26 cellular contexts compared by ENCODE assay signal in genomic region chr3:170130532-170130931, GRCh38. TPM values are rescaled to one million over a fixed set of nuclear protein-coding genes. Genes with fewer than 3 reads are reported as not detected.
DNase-seq lines count a peak whose midpoint lies in the region; ATAC-seq and TF ChIP-seq lines count a peak whose summit lies in the region.
"Had no signal": no experiment of that assay in that cellular context is flagged by ENCODE, and none has a peak within 500 bp of the region (broad histone marks: within the 10 kb centered on the region; RNA-seq: fewer than 3 reads in every experiment).

No MANE protein-coding gene starts in this region.

- H3K4me1 ChIP-seq in mesenchymal stem cell (ENCODE audit: control insufficient read depth, insufficient read depth, low read depth, low read length): no peaks in the 10 kb centered on the region
- H3K4me1 ChIP-seq: ascending aorta, right lobe of liver had no signal

- no peak for DNase-seq in activated naive CD4-positive, alpha-beta T cell treated with Interleukin-2 at 50 U/mL for 16 hours
- DNase-seq in NB4 (ENCODE audit: low read depth) (peak; percentile 6), mesenchymal stem cell (peak; percentile 11), NCI-H524 (lab: John Stamatoyannopoulos, UW) (no peak), inferior parietal cortex (ENCODE audit: extremely low spot score) (no peak)
- no peak for DNase-seq in activated naive CD8-positive, alpha-beta T cell treated with anti-CD3 and anti-CD28 coated beads for 36 hours
- DNase-seq: activated gamma-delta T cell treated with Interleukin-2 at 50 U/mL for 16 hours; glutamatergic neuron; HCEC 1CT; mammary epithelial cell; NCI-H1694; NCI-H510A treated with DMSO at 0.1 percent for 48 hours; right lobe of liver; stimulated activated CD4-positive, alpha-beta T cell treated with anti-CD3 and anti-CD28 coated beads, Interleukin-12 subunit alpha, Interleukin-12 subunit beta, amount 100 ng/mL, for 4 hours; stimulated activated CD4-positive, alpha-beta T cell treated with anti-CD3 and anti-CD28 coated beads, Interleukin-4, amount 100 ng/mL, for 4 hours; T-helper 9 cell; WERI-Rb-1 had no signal

- H3K4me2 ChIP-seq in mesenchymal stem cell (ENCODE audit: low read length, poor library complexity, severe bottlenecking): no peak overlapping the region

- H2BK15ac ChIP-seq in mesenchymal stem cell (ENCODE audit: low read depth, poor library complexity, severe bottlenecking): no peak overlapping the region

- H3K27ac Mint-ChIP-seq in activated naive CD4-positive, alpha-beta T cell treated with anti-CD3 and anti-CD28 coated beads, Interleukin-2, amount 50 U/mL, for 24 hours: peak overlapping the region; percentile 62
- peak overlapping the region; percentile 56 for H3K27ac Mint-ChIP-seq in activated naive CD8-positive, alpha-beta T cell treated with anti-CD3 and anti-CD28 coated beads for 36 hours
- H3K27ac Mint-ChIP-seq: dendritic cell treated with granulocyte-macrophage colony-stimulating factor and Interleukin-4, amounts not matched to agents 40 ng/mL and 50 ng/mL, for 4 days; stimulated activated naive CD8-positive, alpha-beta T cell treated with anti-CD3 and anti-CD28 coated beads, Interleukin-15, Interleukin-2, amounts not matched to agents 100 ng/mL and 50 ng/mL, for 24 hours had no signal

- peaks cover 59% of the 10 kb centered on the region for H3K4me1 Mint-ChIP-seq in activated naive CD4-positive, alpha-beta T cell treated with anti-CD3 and anti-CD28 coated beads, Interleukin-2, amount 50 U/mL, for 24 hours
- H3K4me1 Mint-ChIP-seq in activated naive CD8-positive, alpha-beta T cell treated with anti-CD3 and anti-CD28 coated beads for 36 hours: peaks cover 26% of the 10 kb centered on the region

- H3K9me3 ChIP-seq in mesenchymal stem cell (ENCODE audit: control insufficient read depth, low read length): peaks cover 3% of the 10 kb centered on the region
- H3K9me3 ChIP-seq: right lobe of liver, tibial nerve had no signal

- H3K27me3 Mint-ChIP-seq in activated naive CD4-positive, alpha-beta T cell treated with anti-CD3 and anti-CD28 coated beads, Interleukin-2, amount 50 U/mL, for 24 hours: no peaks in the 10 kb centered on the region
- H3K27me3 Mint-ChIP-seq in activated naive CD8-positive, alpha-beta T cell treated with anti-CD3 and anti-CD28 coated beads for 36 hours: no peaks in the 10 kb centered on the region
- H3K27me3 Mint-ChIP-seq: dendritic cell treated with granulocyte-macrophage colony-stimulating factor and Interleukin-4, amounts not matched to agents 40 ng/mL and 50 ng/mL, for 4 days; IgD-negative memory B cell; stimulated activated naive CD8-positive, alpha-beta T cell treated with anti-CD3 and anti-CD28 coated beads, Interleukin-15, Interleukin-2, amounts not matched to agents 100 ng/mL and 50 ng/mL, for 24 hours had no signal

- no peak overlapping the region for H2AK5ac ChIP-seq in mesenchymal stem cell (ENCODE audit: low read length, severe bottlenecking)

- no peak overlapping the region for H3K23ac ChIP-seq in mesenchymal stem cell (ENCODE audit: low read length in 2 of 2)

- TF ChIP-seq CTCF in NB4 (IDR thresholded peaks at IDR 0.05; ENCODE audit: low read depth, low read length): no peak

- H3K4me3 Mint-ChIP-seq in activated naive CD4-positive, alpha-beta T cell treated with anti-CD3 and anti-CD28 coated beads, Interleukin-2, amount 50 U/mL, for 24 hours: no peak overlapping the region
- no peak overlapping the region for H3K4me3 Mint-ChIP-seq in activated naive CD8-positive, alpha-beta T cell treated with anti-CD3 and anti-CD28 coated beads for 36 hours
- H3K4me3 Mint-ChIP-seq: dendritic cell treated with granulocyte-macrophage colony-stimulating factor and Interleukin-4, amounts not matched to agents 40 ng/mL and 50 ng/mL, for 4 days; IgD-negative memory B cell; stimulated activated naive CD8-positive, alpha-beta T cell treated with anti-CD3 and anti-CD28 coated beads, Interleukin-15, Interleukin-2, amounts not matched to agents 100 ng/mL and 50 ng/mL, for 24 hours had no signal

- no peak overlapping the region for H2AFZ ChIP-seq in mesenchymal stem cell (ENCODE audit: low read depth, low read length)

- H3K27me3 ChIP-seq in mesenchymal stem cell (ENCODE audit: control insufficient read depth in 1 of 2, insufficient read depth in 1 of 2, low read length in 2 of 2): no peaks in the 10 kb centered on the region
- H3K27me3 ChIP-seq: ascending aorta, right lobe of liver, tibial nerve had no signal

- H3K27ac ChIP-seq in mesenchymal stem cell (ENCODE audit: low read length, poor library complexity, severe bottlenecking): no peak overlapping the region
- H3K27ac ChIP-seq: ascending aorta, C4-2B, right lobe of liver, tibial nerve, WERI-Rb-1 had no signal

- H3K18ac ChIP-seq in mesenchymal stem cell (ENCODE audit: low read depth in 1 of 2, low read length in 2 of 2): no peak overlapping the region

- H3K79me1 ChIP-seq in mesenchymal stem cell (replicated peaks; ENCODE audit: low read length, poor library complexity, severe bottlenecking): peaks cover 21% of the 10 kb centered on the region

- H3K4me3 ChIP-seq in NB4 (ENCODE audit: low read depth, low read length): no peak overlapping the region
- H3K4me3 ChIP-seq in mesenchymal stem cell (ENCODE audit: insufficient read depth in 1 of 2, low read depth in 1 of 2, low read length in 2 of 2): no peak overlapping the region
- H3K4me3 ChIP-seq: ascending aorta, right lobe of liver, tibial nerve had no signal

- H2BK12ac ChIP-seq in mesenchymal stem cell (ENCODE audit: low read length in 2 of 2): no peak overlapping the region

- ATAC-seq in GM21423 (IDR thresholded peaks at IDR 0.05; ENCODE audit: unreplicated experiment): no peak
- ATAC-seq: right lobe of liver, SK-N-SH treated with all-trans-retinoic acid at 6 μM for 48 hours had no signal

- TF ChIP-seq POLR2A in NB4 (IDR thresholded peaks at IDR 0.05; ENCODE audit: extremely low read depth, insufficient read length): no peak

- no peak overlapping the region for H2BK120ac ChIP-seq in mesenchymal stem cell (ENCODE audit: low read depth, low read length)

- no peak overlapping the region for H3K4ac ChIP-seq in mesenchymal stem cell (ENCODE audit: low read depth in 1 of 2, low read length in 2 of 2)

- H4K91ac ChIP-seq in mesenchymal stem cell (ENCODE audit: low read length): no peak overlapping the region

- H3K36me3 ChIP-seq in mesenchymal stem cell (ENCODE audit: control insufficient read depth in 1 of 2, insufficient read depth in 2 of 2, low read depth in 1 of 2, low read length in 2 of 2): peaks cover 29 to 74% of the 10 kb centered on the region in 2 experiments

- H4K8ac ChIP-seq in mesenchymal stem cell (ENCODE audit: low read length): no peak overlapping the region

- no peak overlapping the region for H3K9ac ChIP-seq in mesenchymal stem cell (ENCODE audit: low read length)

- H3K9me3 Mint-ChIP-seq in activated naive CD4-positive, alpha-beta T cell treated with anti-CD3 and anti-CD28 coated beads, Interleukin-2, amount 50 U/mL, for 24 hours: no peaks in the 10 kb centered on the region
- H3K9me3 Mint-ChIP-seq in activated naive CD8-positive, alpha-beta T cell treated with anti-CD3 and anti-CD28 coated beads for 36 hours: peaks cover 6% of the 10 kb centered on the region
- H3K9me3 Mint-ChIP-seq: IgD-negative memory B cell had no signal

- H3K36me3 Mint-ChIP-seq in activated naive CD4-positive, alpha-beta T cell treated with anti-CD3 and anti-CD28 coated beads, Interleukin-2, amount 50 U/mL, for 24 hours: peaks cover 32% of the 10 kb centered on the region
- H3K36me3 Mint-ChIP-seq in activated naive CD8-positive, alpha-beta T cell treated with anti-CD3 and anti-CD28 coated beads for 36 hours: peaks cover 53% of the 10 kb centered on the region

- H2BK5ac ChIP-seq in mesenchymal stem cell (ENCODE audit: low read depth, low read length, poor library complexity, severe bottlenecking): no peak overlapping the region

- no peak overlapping the region for H3K14ac ChIP-seq in mesenchymal stem cell (ENCODE audit: low read length in 2 of 2)

RNA-seq across cellular contexts. Expression of gene PHC3, which starts 51.0 kb away (rescaled TPM):
- 10 to 100 TPM; 39.6 to 41.4 TPM for total RNA-seq in activated naive CD8-positive, alpha-beta T cell treated with anti-CD3 and anti-CD28 coated beads for 36 hours
- polyA plus RNA-seq in mesenchymal stem cell (2013, experiment 1 of 2): 49.8 TPM
- polyA plus RNA-seq in mesenchymal stem cell (2013, experiment 2 of 2): 44.4 TPM

Comparison
In these comparisons a context has a peak if more than half of its experiments do, and no peak if none do; other contexts are left out.
1. DNase-seq: peak in NB4 (single experiment) and mesenchymal stem cell (single experiment); none in activated naive CD4-positive, alpha-beta T cell treated with Interleukin-2 at 50 U/mL for 16 hours (single experiment), activated naive CD8-positive, alpha-beta T cell treated with anti-CD3 and anti-CD28 coated beads for 36 hours (single experiment), NCI-H524 (0 of 2) and inferior parietal cortex (single experiment).